In the genomic region with DNA sequence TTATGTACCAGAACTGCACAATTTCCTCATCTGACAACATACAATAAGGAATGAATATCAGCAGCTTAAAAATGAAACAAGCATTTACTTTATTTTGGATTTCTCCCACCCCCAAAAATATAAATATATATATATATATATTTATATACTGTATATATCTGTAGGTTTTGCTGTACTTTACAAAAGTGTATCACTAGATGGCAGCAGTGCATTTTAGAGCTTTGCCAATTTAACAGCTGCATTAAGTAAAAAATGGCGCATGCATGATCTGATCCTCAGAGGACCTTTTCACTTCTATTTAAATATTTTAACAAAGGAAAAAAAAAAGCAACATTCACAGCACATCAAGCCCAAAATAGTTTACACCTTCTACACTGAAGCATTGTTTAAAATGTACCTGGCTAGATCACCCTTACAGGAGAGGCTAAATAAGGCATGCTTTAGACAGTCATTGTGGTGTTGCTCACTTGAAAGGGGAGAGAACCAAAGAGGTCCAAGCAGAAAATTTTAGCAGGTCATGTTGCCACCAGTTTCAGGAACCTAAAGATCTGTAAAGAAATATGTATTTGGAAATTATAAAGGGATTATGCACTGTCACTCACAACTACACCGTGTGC, we compare ENCODE assay signal across 8 cellular contexts.
A peak's percentile ranks its signal among the peaks of the same experiment; 100 is the strongest.
DNase-seq lines count a peak whose midpoint lies in the region; ATAC-seq, FAIRE-seq and TF ChIP-seq lines count a peak whose summit lies in the region.

No MANE protein-coding gene starts in this region.

- peaks cover 24 to 28% of the 10 kb centered on the region in 2 experiments for H3K36me3 ChIP-seq in HCT116 (ENCODE audit: control insufficient read depth in 1 of 2, insufficient read depth in 2 of 2, low read length in 2 of 2)
- peaks cover 54% of the 10 kb centered on the region for H3K36me3 ChIP-seq in K562 (ENCODE audit: control insufficient read depth, insufficient read depth, low read length)
- H3K36me3 ChIP-seq in vagina: peaks cover 7 to 64% of the 10 kb centered on the region in 2 donors

- peak; percentile 64 for TF ChIP-seq RAD21 in HCT116 (IDR thresholded peaks at IDR 0.05; ENCODE audit: low read depth)
- TF ChIP-seq RAD21 in K562 (CRISPR knock-in tag; conservative IDR thresholded peaks at IDR 0.05 in 1 of 2, IDR thresholded peaks at IDR 0.05 in 1 of 2): peak; percentile 49 to 65

- intact Hi-C loops in CD14-positive monocyte (cut with micrococcal nuclease): loop anchor here (2.0 to 5.0 kb wide), 3 partner anchors 72 to 137 kb away; a partner anchor contains a TSS
- intact Hi-C loops in HCT116 (cut with micrococcal nuclease): loop anchor here (1.0 to 10.0 kb wide), 4 partner anchors 76 to 253 kb away; no protein-coding TSS in a partner anchor
- intact Hi-C loops in K562 (cut with micrococcal nuclease): loop anchor here (1.0 kb wide), 2 partner anchors 76 to 140 kb away; no protein-coding TSS in a partner anchor
- intact Hi-C loops in vagina (cut with DNase I): no loop called here

- H3K4me1 ChIP-seq in HCT116 (ENCODE audit: control insufficient read depth in 1 of 2, insufficient read depth in 2 of 2, low read length in 2 of 2): peaks cover 10 to 13% of the 10 kb centered on the region in 2 experiments
- H3K4me1 ChIP-seq in K562 (replicated peaks in 1 of 2; ENCODE audit: control insufficient read depth in 2 of 2, insufficient read depth in 2 of 2, low read length in 2 of 2): peaks cover 0 to 11% of the 10 kb centered on the region in 2 experiments; a peak in 3 of 5 replicates
- no peaks in the 10 kb centered on the region for H3K4me1 ChIP-seq in vagina

- CTCF ChIA-PET in HCT116 (lab: Charles Lee): interaction anchor here (0.6 to 3.3 kb wide), 17 partner anchors 9 to 312 kb away, joined by 3 to 33 read pairs (median 5); no protein-coding TSS in a partner anchor
- CTCF ChIA-PET in K562 (lab: Yijun Ruan, JAX; ENCODE audit: low intra/inter-chr PET ratio): interaction anchor here (0.9 to 5.5 kb wide), 5 partner anchors 76 to 256 kb away, joined by 4 to 52 read pairs (median 12); no protein-coding TSS in a partner anchor

- FAIRE-seq in K562 (lab: Jason Lieb, UNC) (no peak), H54 (lab: Jason Lieb, UNC) (no peak)

- WGBS in K562 (ENCODE audit: insufficient coverage, low coverage, missing lambda C conversion rate): 78% methylated on average over 2 of the region's 2 CpGs

- H3K4me3 Mint-ChIP-seq in CD14-positive monocyte: no peak overlapping the region

- H3K4me3 ChIP-seq in HCT116 (replicated peaks in 1 of 2; ENCODE audit: low read depth in 1 of 2, low read length in 2 of 2) (no peak overlapping the region), K562 (no peak overlapping the region), vagina (no peak overlapping the region)

- H3K36me3 Mint-ChIP-seq in CD14-positive monocyte: peaks cover 83 to 92% of the 10 kb centered on the region in 2 donors

- peaks cover 0 to 2% (median 0%) of the 10 kb centered on the region in 3 donors for H3K27me3 Mint-ChIP-seq in CD14-positive monocyte (ENCODE audit: low read depth in 3 of 3)

- H3K4me1 Mint-ChIP-seq in CD14-positive monocyte: peaks cover 21% of the 10 kb centered on the region

- no peak for DNase-seq in CD14-positive monocyte (ENCODE audit: low spot score)
- peak; percentile 46 for DNase-seq in HCT116 (ENCODE audit: low read depth, low spot score)
- peak; percentile 24 for DNase-seq in NCI-H524 treated with DMSO at 0.1 percent for 48 hours (lab: John Stamatoyannopoulos, UW)
- DNase-seq in K562 (ENCODE audit: extremely low read depth in 1 of 4, low spot score in 3 of 4): peak in 2 of 4 experiments; percentile 24 to 67
- no peak for DNase-seq in left lobe of liver (ENCODE audit: low spot score)
- no peak for DNase-seq in vagina (ENCODE audit: extremely low spot score in 2 of 2)
- DNase-seq in H54 (ENCODE audit: insufficient read length, low spot score): no peak

- H3K9ac ChIP-seq in HCT116 (ENCODE audit: low read length) (no peak overlapping the region), K562 (ENCODE audit: insufficient read depth in 1 of 2, low read depth in 2 of 2, low read length in 2 of 2) (no peak overlapping the region)

- no peak for TF ChIP-seq POLR2A in HCT116 (IDR thresholded peaks at IDR 0.05; ENCODE audit: borderline replicate concordance, extremely low read depth, insufficient read depth, insufficient read length)
- no peak for TF ChIP-seq POLR2A in K562 (conservative IDR thresholded peaks at IDR 0.05)
- no peak for TF ChIP-seq POLR2A in vagina (IDR thresholded peaks at IDR 0.05)
- TF ChIP-seq POLR2A in H54 (IDR thresholded peaks at IDR 0.05; ENCODE audit: low read depth, low read length): no peak

- POLR2A ChIA-PET in HCT116 (lab: Charles Lee) (interaction anchor here (1.2 kb wide), 1 partner anchor 76 kb away, joined by 4 read pairs; no protein-coding TSS in a partner anchor), K562 (lab: Yijun Ruan, JAX) (interaction anchor here (0.8 kb wide), 1 partner anchor 11 kb away, joined by 3 read pairs; no protein-coding TSS in a partner anchor)

- TF ChIP-seq EP300 in K562 (IDR thresholded peaks at IDR 0.05; ENCODE audit: low read length): no peak

- H3K4me2 ChIP-seq in HCT116 (ENCODE audit: low read length) (no peak overlapping the region), K562 (ENCODE audit: insufficient read depth, low read length) (no peak overlapping the region)

- ATAC-seq in HCT116 (peak; percentile 51; the same call in 1 of the 2 replicates), K562 (peak; percentile 82), left lobe of liver (peak; percentile 70), GM21390 (IDR thresholded peaks at IDR 0.05; ENCODE audit: unreplicated experiment) (no peak)

- H4K20me1 ChIP-seq in HCT116 (ENCODE audit: insufficient read depth) (no peaks in the 10 kb centered on the region), K562 (replicated peaks; ENCODE audit: control insufficient read depth, insufficient read depth, low read length) (peaks cover 4% of the 10 kb centered on the region; the same call in 1 of the 2 replicates)

- H3K27ac Mint-ChIP-seq in CD14-positive monocyte: no peak overlapping the region

- H3K27me3 ChIP-seq in HCT116 (ENCODE audit: insufficient read depth, low read length) (no peaks in the 10 kb centered on the region), K562 (ENCODE audit: control insufficient read depth in 2 of 2, insufficient read depth in 2 of 2, low read length in 2 of 2) (no peaks in the 10 kb centered on the region), vagina (no peaks in the 10 kb centered on the region)

- no peaks in the 10 kb centered on the region for H3K9me1 ChIP-seq in K562 (ENCODE audit: control insufficient read depth, insufficient read depth, low read length)

- no peaks in the 10 kb centered on the region for H3K9me2 ChIP-seq in HCT116 (ENCODE audit: insufficient read depth)

- in situ Hi-C loops in K562 (cut with MboI): loop anchor here (5.0 kb wide), 2 partner anchors 77 to 137 kb away; no protein-coding TSS in a partner anchor

- H3K79me2 ChIP-seq in HCT116 (ENCODE audit: insufficient read depth, low read length) (no peaks in the 10 kb centered on the region), K562 (ENCODE audit: control insufficient read depth, insufficient read depth, low read length) (no peaks in the 10 kb centered on the region)

- no peaks in the 10 kb centered on the region for H3K9me3 Mint-ChIP-seq in CD14-positive monocyte

- H3K9me3 ChIP-seq in HCT116 (ENCODE audit: control insufficient read depth in 1 of 2, insufficient read depth in 1 of 2, low read depth in 1 of 2, low read length in 2 of 2): no peaks in the 10 kb centered on the region
- no peaks in the 10 kb centered on the region for H3K9me3 ChIP-seq in K562 (replicated peaks; ENCODE audit: control insufficient read depth, insufficient read depth, low read depth, low read length)
- no peaks in the 10 kb centered on the region for H3K9me3 ChIP-seq in vagina

- H3K27ac ChIP-seq in HCT116 (ENCODE audit: low read depth, low read length) (no peak overlapping the region), K562 (ENCODE audit: extremely low read depth, low read depth, low read length) (no peak overlapping the region), vagina (no peak overlapping the region)

- H2AFZ ChIP-seq in HCT116 (ENCODE audit: low read depth, low read length, poor library complexity, severe bottlenecking) (no peak overlapping the region), K562 (ENCODE audit: low read depth, low read length) (no peak overlapping the region)

- TF ChIP-seq CTCF in CD14-positive monocyte (IDR thresholded peaks at IDR 0.05): peak; percentile 65
- TF ChIP-seq CTCF in HCT116 (IDR thresholded peaks at IDR 0.05 in 2 of 3, conservative IDR thresholded peaks at IDR 0.05 in 1 of 3; ENCODE audit: borderline replicate concordance in 1 of 3, insufficient read depth in 1 of 3, low read depth in 2 of 3, low read length in 2 of 3): peak; percentile 36 to 59 (median 43); a peak in 4 of 6 replicates
- peak; percentile 30 to 69 (median 51); a peak in 3 of 6 replicates for TF ChIP-seq CTCF in K562 (IDR thresholded peaks at IDR 0.05 in 2 of 3, conservative IDR thresholded peaks at IDR 0.05 in 1 of 3; ENCODE audit: insufficient read depth in 2 of 3, low read depth in 1 of 3, low read length in 3 of 3)
- peak in 1 of 3 experiments; percentile 21 for TF ChIP-seq CTCF in vagina (IDR thresholded peaks at IDR 0.05)

- no TSS peak for BruUV-seq in HCT116 (replicated peaks; lab: Mats Ljungman, UMichigan)
- BruUV-seq in K562 (replicated peaks; lab: Mats Ljungman, UMichigan): no TSS peak

- RAD21 ChIA-PET in HCT116 (lab: Charles Lee; ENCODE audit: low non-redundant PET in 1 of 2, low total read pairs in 2 of 2, uncharacterized antibody in 2 of 2, unreplicated experiment in 2 of 2): interaction anchor here (1.0 to 1.3 kb wide), 4 partner anchors 76 to 140 kb away, joined by 3 to 5 read pairs (median 4); no protein-coding TSS in a partner anchor

TF ChIP-seq in HCT116, 20 proteins besides CTCF, POLR2A, EP300 and RAD21:
- TF ChIP-seq JUND (IDR thresholded peaks at IDR 0.05) (no peak), SRF (IDR thresholded peaks at IDR 0.05; ENCODE audit: low read depth) (no peak), CBX3 (IDR thresholded peaks at IDR 0.05; ENCODE audit: low read depth) (no peak), ZNF274 (IDR thresholded peaks at IDR 0.05; ENCODE audit: low read depth, low read length) (no peak), FOSL1 (IDR thresholded peaks at IDR 0.05; ENCODE audit: low read depth) (no peak)
- TF ChIP-seq, protein P1, sequence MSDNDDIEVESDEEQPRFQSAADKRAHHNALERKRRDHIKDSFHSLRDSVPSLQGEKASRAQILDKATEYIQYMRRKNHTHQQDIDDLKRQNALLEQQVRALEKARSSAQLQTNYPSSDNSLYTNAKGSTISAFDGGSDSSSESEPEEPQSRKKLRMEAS (IDR thresholded peaks at IDR 0.05): no peak

TF ChIP-seq in K562, 482 proteins besides CTCF, POLR2A, EP300 and RAD21 (continues in another document):
- TF ChIP-seq SMC3 (conservative IDR thresholded peaks at IDR 0.05; ENCODE audit: insufficient read depth, low read depth, low read length): 0 out of 2 replicates have a peak, but pooled peaks have one; percentile 41
- TF ChIP-seq ZBTB17 (CRISPR knock-in tag; IDR thresholded peaks at IDR 0.05): no peak
- no peak for TF ChIP-seq STAT5A (IDR thresholded peaks at IDR 0.05; ENCODE audit: borderline replicate concordance, low read length)
- TF ChIP-seq ZNF263 (CRISPR knock-in tag; IDR thresholded peaks at IDR 0.05; ENCODE audit: borderline replicate concordance): no peak

Comparison
In these comparisons a context has a peak if more than half of its experiments do, and no peak if none do; other contexts are left out.
1. DNase-seq: peak in HCT116 (single experiment) and NCI-H524 treated with DMSO at 0.1 percent for 48 hours (single experiment); none in CD14-positive monocyte (single experiment), left lobe of liver (single experiment), vagina (0 of 2) and H54 (single experiment).